ENCODE assay signal across 8 cellular contexts in genomic region chr17:21513012-21513570, GRCh38.
DNase-seq lines count a peak whose midpoint lies in the region; ATAC-seq and TF ChIP-seq lines count a peak whose summit lies in the region.

No MANE protein-coding gene starts in this region.

- H3K4me1 ChIP-seq in PC-9 (replicated peaks; ENCODE audit: insufficient read depth) (0 out of 2 replicates have a peak, but pooled peaks cover 3% of the 10 kb centered on the region), esophagus muscularis mucosa (peaks cover 9 to 19% (median 18%) of the 10 kb centered on the region in 4 donors)
- H3K4me1 ChIP-seq in naive thymus-derived CD4-positive, alpha-beta T cell (ENCODE audit: control insufficient read depth in 2 of 2, insufficient read depth in 2 of 2, low read length in 2 of 2): peaks cover 6 to 9% of the 10 kb centered on the region in 2 donors

- H3K27me3 ChIP-seq in PC-9 (ENCODE audit: insufficient read depth, low read depth) (peaks cover 25% of the 10 kb centered on the region), esophagus muscularis mucosa (peaks cover 0 to 8% (median 0%) of the 10 kb centered on the region in 4 donors)
- H3K27me3 ChIP-seq in naive thymus-derived CD4-positive, alpha-beta T cell (ENCODE audit: control insufficient read depth in 2 of 2, insufficient read depth in 2 of 2, low read length in 2 of 2): peaks cover 4 to 6% of the 10 kb centered on the region in 2 donors

- WGBS in esophagus muscularis mucosa: 5% methylated on average over 14 of the region's 24 CpGs

- intact Hi-C loops in PC-9 (cut with micrococcal nuclease; ENCODE audit: unreplicated experiment): loop anchor here (2.0 kb wide), 1 partner anchor 394 kb away; no protein-coding TSS in a partner anchor
- intact Hi-C loops in esophagus muscularis mucosa (cut with DNase I): loop anchor here (2.0 to 10.0 kb wide), 3 partner anchors 198 to 391 kb away; no protein-coding TSS in a partner anchor
- intact Hi-C loops in naive thymus-derived CD4-positive, alpha-beta T cell (cut with micrococcal nuclease): loop anchor here (1.0 to 10.0 kb wide), 7 partner anchors 198 to 1521 kb away; partner anchors contain the start of gene USP22 (in 2 of the 2)

- no peaks in the 10 kb centered on the region for H3F3A ChIP-seq in PC-9 (ENCODE audit: insufficient read depth, low read depth)

- POLR2A ChIA-PET in PC-9 (lab: Charles Lee; ENCODE audit: unreplicated experiment): interaction anchor here (0.5 kb wide), 1 partner anchor 56 kb away, joined by 23 read pairs; no protein-coding TSS in a partner anchor
- POLR2A ChIA-PET in naive thymus-derived CD4-positive, alpha-beta T cell (lab: Charles Lee): interaction anchor here (1.2 to 1.8 kb wide), 2 partner anchors 8 to 470 kb away, joined by 5 read pairs; partner anchors contain the start of gene USP22

- DNase-seq in EH (ENCODE audit: low read depth) (peak; percentile 71), PC-9 (peak; percentile 43 to 67), esophagus muscularis mucosa (ENCODE audit: extremely low spot score) (peak; percentile 94)
- DNase-seq in activated T-cell treated with anti-CD3 and anti-CD28 coated beads, Interleukin-2, amount 50 U/mL, for 1 hour: peak; percentile 74
- peak; percentile 49 to 77 (median 65) for DNase-seq in naive thymus-derived CD4-positive, alpha-beta T cell
- DNase-seq in stimulated activated CD8-positive, alpha-beta memory T cell treated with anti-CD3 and anti-CD28 coated beads, Interleukin-7, amount 100 ng/mL, for 24 hours (ENCODE audit: low read depth): peak; percentile 55

- H3K9me2 ChIP-seq in PC-9 (ENCODE audit: insufficient read depth): no peaks in the 10 kb centered on the region

- peaks cover 0 to 3% (median 0%) of the 10 kb centered on the region in 11 donors for H3K9me3 Mint-ChIP-seq in naive thymus-derived CD4-positive, alpha-beta T cell

- TF ChIP-seq CTCF in PC-9 (conservative IDR thresholded peaks at IDR 0.05) (peak; percentile 93), esophagus muscularis mucosa (IDR thresholded peaks at IDR 0.05) (peak; percentile 68 to 84 (median 77))

- peaks cover 0 to 18% (median 6%) of the 10 kb centered on the region in 7 donors for H3K4me1 Mint-ChIP-seq in naive thymus-derived CD4-positive, alpha-beta T cell

- TF ChIP-seq POLR2A in esophagus muscularis mucosa (IDR thresholded peaks at IDR 0.05; ENCODE audit: low read depth): no peak

- no peak overlapping the region for H3K27ac Mint-ChIP-seq in naive thymus-derived CD4-positive, alpha-beta T cell

- H2AFZ ChIP-seq in PC-9: peak overlapping the region; percentile 82

- no peaks in the 10 kb centered on the region for H3K9me3 ChIP-seq in PC-9 (ENCODE audit: insufficient read depth, low read depth)
- no peaks in the 10 kb centered on the region for H3K9me3 ChIP-seq in esophagus muscularis mucosa
- H3K9me3 ChIP-seq in naive thymus-derived CD4-positive, alpha-beta T cell (ENCODE audit: control insufficient read depth in 2 of 3, low read length in 3 of 3): no peaks in the 10 kb centered on the region

- ATAC-seq in HG03354 (IDR thresholded peaks at IDR 0.05; ENCODE audit: poor library complexity, severe bottlenecking, unreplicated experiment): peak; percentile 69
- ATAC-seq in naive thymus-derived CD4-positive, alpha-beta T cell: peak; percentile 84
- ATAC-seq in GM18858 (IDR thresholded peaks at IDR 0.05; ENCODE audit: unreplicated experiment): no peak

- H3K36me3 ChIP-seq in PC-9 (ENCODE audit: low read depth) (no peaks in the 10 kb centered on the region), esophagus muscularis mucosa (no peaks in the 10 kb centered on the region)
- H3K36me3 ChIP-seq in naive thymus-derived CD4-positive, alpha-beta T cell (ENCODE audit: control insufficient read depth in 2 of 3, insufficient read depth in 3 of 3, low read length in 3 of 3): no peaks in the 10 kb centered on the region

- H3K4me2 ChIP-seq in PC-9: peak overlapping the region; percentile 83

- no peaks in the 10 kb centered on the region for H4K20me1 ChIP-seq in PC-9 (ENCODE audit: insufficient read depth)

- H3K4me3 Mint-ChIP-seq in naive thymus-derived CD4-positive, alpha-beta T cell: peak overlapping the region in 8 of 10 donors; percentile 17 to 65 (median 42)

- TF ChIP-seq EP300 in esophagus muscularis mucosa (IDR thresholded peaks at IDR 0.05): no peak

- H3K27me3 Mint-ChIP-seq in naive thymus-derived CD4-positive, alpha-beta T cell: peaks cover 18 to 75% (median 28%) of the 10 kb centered on the region in 5 donors

- H3K36me3 Mint-ChIP-seq in naive thymus-derived CD4-positive, alpha-beta T cell: no peaks in the 10 kb centered on the region

- BruUV-seq in PC-9 (replicated peaks; lab: Mats Ljungman, UMichigan): no TSS peak

- no peaks in the 10 kb centered on the region for H3K79me2 ChIP-seq in PC-9 (ENCODE audit: low read depth)

- peak overlapping the region; percentile 49; the same call in 1 of the 2 replicates for H3K4me3 ChIP-seq in PC-9
- peak overlapping the region; percentile 12 to 36 (median 16) for H3K4me3 ChIP-seq in esophagus muscularis mucosa
- H3K4me3 ChIP-seq in naive thymus-derived CD4-positive, alpha-beta T cell (ENCODE audit: low read length): no peak overlapping the region

- no peak overlapping the region for H3K27ac ChIP-seq in PC-9
- H3K27ac ChIP-seq in esophagus muscularis mucosa (replicated peaks in 1 of 4): no peak overlapping the region
- H3K27ac ChIP-seq in naive thymus-derived CD4-positive, alpha-beta T cell (ENCODE audit: low read depth, low read length): no peak overlapping the region

- CTCF ChIA-PET in PC-9 (lab: Charles Lee): interaction anchor here (0.5 to 3.2 kb wide), 7 partner anchors 19 to 1391 kb away, joined by 3 to 15 read pairs (median 3); no protein-coding TSS in a partner anchor
- CTCF ChIA-PET in naive thymus-derived CD4-positive, alpha-beta T cell (lab: Charles Lee): interaction anchor here (0.5 to 5.3 kb wide), 20 partner anchors 20 to 1135 kb away, joined by 3 to 57 read pairs (median 4); no protein-coding TSS in a partner anchor
